Comparison of ENCODE assay signal across 25 cellular contexts in genomic region chr22:45804319-45804985, GRCh38.
DNase-seq lines count a peak whose midpoint lies in the region; ATAC-seq, FAIRE-seq and TF ChIP-seq lines count a peak whose summit lies in the region.
"Had no signal": no experiment of that assay in that cellular context is flagged by ENCODE, and none has a peak within 500 bp of the region (broad histone marks: within the 10 kb centered on the region; RNA-seq: fewer than 3 reads in every experiment).

No MANE protein-coding gene starts in this region.

- H3K18ac ChIP-seq in trophoblast cell (ENCODE audit: low read length) = no peak overlapping the region

- intact Hi-C loops in spleen (cut with DNase I; ENCODE audit: low total_unique reads) = no loop called here

- peaks cover 64% of the 10 kb centered on the region for H3K36me3 Mint-ChIP-seq in endodermal cell (ENCODE audit: low read depth)

- peaks cover 4% of the 10 kb centered on the region for H3K9me3 Mint-ChIP-seq in endodermal cell
- H3K9me3 Mint-ChIP-seq: activated naive CD4-positive, alpha-beta T cell treated with anti-CD3 and anti-CD28 coated beads, Interleukin-2, amount 10 ng/mL, durations not matched to agents 7 days and 5 days; natural killer cell treated with Interleukin-12 subunit alpha and Interleukin-12 subunit beta and Interleukin-15 and Interleukin-18, amount 100 ng/mL, for 72 hours; stimulated activated effector memory CD8-positive, alpha-beta T cell treated with anti-CD3 and anti-CD28 coated beads, Interleukin-12 subunit alpha, Interleukin-12 subunit beta, amount 100 ng/mL, for 72 hours; T-cell had no signal

- peak overlapping the region; percentile 26 for H3K27ac ChIP-seq in SJSA1
- peak overlapping the region; percentile 44 for H3K27ac ChIP-seq in trophoblast cell (ENCODE audit: low read depth, low read length)
- H3K27ac ChIP-seq in endodermal cell (ENCODE audit: low read depth, low read length) = no peak overlapping the region
- no peak overlapping the region for H3K27ac ChIP-seq in spleen
- H3K27ac ChIP-seq: BLaER1 treated with 17β-estradiol and CSF1 and Interleukin-3, amounts not matched to agents 10 nM and 100 nM; left ventricle myocardium inferior; ovary had no signal

- H3K4me3 ChIP-seq in SJSA1 = no peak overlapping the region
- H3K4me3 ChIP-seq in fibroblast of the aortic adventitia (ENCODE audit: low read depth, low read length) = no peak overlapping the region
- no peak overlapping the region for H3K4me3 ChIP-seq in trophoblast cell (ENCODE audit: low read depth, low read length)
- no peak overlapping the region for H3K4me3 ChIP-seq in endodermal cell (ENCODE audit: low read length)
- H3K4me3 ChIP-seq in spleen = no peak overlapping the region
- H3K4me3 ChIP-seq: BLaER1 treated with 17β-estradiol and CSF1 and Interleukin-3, amounts not matched to agents 10 nM and 100 nM; left ventricle myocardium inferior; ovary had no signal

- H4K91ac ChIP-seq in trophoblast cell (ENCODE audit: low read depth, low read length) = no peak overlapping the region

- no CpG with 5 or more reads among the region's 6 CpGs for WGBS in trophoblast cell (ENCODE audit: extremely low coverage, insufficient coverage, insufficient read length)
- WGBS in endodermal cell (ENCODE audit: insufficient coverage in 1 of 2, insufficient read length in 1 of 2), 2 experiments = 94 to 100% methylated on average over 4 to 5 of the region's 6 CpGs
- 95 to 97% (median 95%) methylated on average over 6 of the region's 6 CpGs for WGBS in spleen, 5 donors

- no peak overlapping the region for H4K12ac ChIP-seq in trophoblast cell (ENCODE audit: low read depth, low read length)

- DNase-seq in SJSA1 (ENCODE audit: low read depth in 1 of 2, low spot score in 2 of 2) (no peak), fibroblast of the aortic adventitia (ENCODE audit: low read depth) (peak; percentile 40), trophoblast cell (peak in 1 of 2 donors; percentile 5), endodermal cell (no peak), spleen (no peak)
- DNase-seq: activated CD4-positive, alpha-beta T cell treated with anti-CD3 and anti-CD28 coated beads, Interleukin-2, amount 50 U/mL, for 48 hours; activated naive CD4-positive, alpha-beta T cell treated with anti-CD3 and anti-CD28 coated beads, Interleukin-2, amount 10 ng/mL, durations not matched to agents 7 days and 5 days; caudate nucleus; left ventricle myocardium inferior; midbrain; NCI-H1436 treated with DMSO at 0.1 percent for 48 hours; NCI-H748 treated with DMSO at 0.1 percent for 48 hours; ovary; stimulated activated CD4-positive, alpha-beta T cell treated with anti-CD3 and anti-CD28 coated beads, Interleukin-12 subunit alpha, Interleukin-12 subunit beta, amount 100 ng/mL, for 4 hours; stimulated activated CD4-positive, alpha-beta T cell treated with anti-CD3 and anti-CD28 coated beads, Interleukin-4, amount 100 ng/mL, for 1 hour; T-cell had no signal

- H3K79me2 ChIP-seq in trophoblast cell (ENCODE audit: control insufficient read depth, insufficient read depth, low read length, poor library complexity) = no peaks in the 10 kb centered on the region

- no peak overlapping the region for H3K9ac ChIP-seq in trophoblast cell (ENCODE audit: low read length)
- no peak overlapping the region for H3K9ac ChIP-seq in endodermal cell (ENCODE audit: extremely low read depth, low read length, poor library complexity, severe bottlenecking)
- H3K9ac ChIP-seq: BLaER1 treated with 17β-estradiol and CSF1 and Interleukin-3, amounts not matched to agents 10 nM and 100 nM had no signal

- FAIRE-seq in G401.6 (lab: Jason Lieb, UNC) = peak; percentile 3
- FAIRE-seq: endometrium, islet of Langerhans had no signal

- H2BK120ac ChIP-seq in trophoblast cell (ENCODE audit: insufficient read depth, low read length, poor library complexity) = no peak overlapping the region

- no peaks in the 10 kb centered on the region for H3K27me3 Mint-ChIP-seq in endodermal cell (ENCODE audit: insufficient read depth)
- H3K27me3 Mint-ChIP-seq: activated naive CD4-positive, alpha-beta T cell treated with anti-CD3 and anti-CD28 coated beads, Interleukin-2, amount 10 ng/mL, durations not matched to agents 7 days and 5 days; natural killer cell treated with Interleukin-12 subunit alpha and Interleukin-12 subunit beta and Interleukin-15 and Interleukin-18, amount 100 ng/mL, for 72 hours; T-cell had no signal

- H3K4me2 ChIP-seq in trophoblast cell (ENCODE audit: low read length) = no peak overlapping the region

- ATAC-seq in HG02798 (IDR thresholded peaks at IDR 0.05; ENCODE audit: poor library complexity, unreplicated experiment) (no peak), HG03460 (IDR thresholded peaks at IDR 0.05; ENCODE audit: unreplicated experiment) (no peak)
- ATAC-seq: natural killer cell treated with Interleukin-12 subunit alpha and Interleukin-12 subunit beta and Interleukin-15 and Interleukin-18, amount 100 ng/mL, for 72 hours; Right ventricle myocardium inferior; T-cell had no signal

- 0 out of 2 replicates have a peak, but pooled peaks cover under 1% of the 10 kb centered on the region for H3K9me3 ChIP-seq in SJSA1 (replicated peaks)
- no peaks in the 10 kb centered on the region for H3K9me3 ChIP-seq in trophoblast cell (ENCODE audit: insufficient read depth, low read depth, low read length)
- H3K9me3 ChIP-seq in endodermal cell (ENCODE audit: control insufficient read depth, low read length) = peaks cover 18% of the 10 kb centered on the region
- H3K9me3 ChIP-seq in spleen = no peaks in the 10 kb centered on the region
- H3K9me3 ChIP-seq: left ventricle myocardium inferior, ovary had no signal

- no peak overlapping the region for H2BK12ac ChIP-seq in trophoblast cell (ENCODE audit: low read length)

- peaks cover 44% of the 10 kb centered on the region for H3K36me3 ChIP-seq in SJSA1
- H3K36me3 ChIP-seq in trophoblast cell (ENCODE audit: control insufficient read depth in 1 of 2, insufficient read depth in 2 of 2, low read length in 2 of 2) = peaks cover 0 to 8% of the 10 kb centered on the region in 2 experiments
- peaks cover 51% of the 10 kb centered on the region for H3K36me3 ChIP-seq in endodermal cell (ENCODE audit: control insufficient read depth, insufficient read depth, low read length)
- H3K36me3 ChIP-seq in spleen = peaks cover 0 to 41% (median 14%) of the 10 kb centered on the region in 6 donors
- H3K36me3 ChIP-seq: ovary had no signal

- TF ChIP-seq POLR2A in spleen (IDR thresholded peaks at IDR 0.05) = no peak

- TF ChIP-seq CTCF in fibroblast of the aortic adventitia (IDR thresholded peaks at IDR 0.05; ENCODE audit: insufficient read depth, low read length) (no peak), endodermal cell (conservative IDR thresholded peaks at IDR 0.05) (no peak), spleen (IDR thresholded peaks at IDR 0.05 in 8 of 11, conservative IDR thresholded peaks at IDR 0.05 in 3 of 11) (no peak)

- H3K27me3 ChIP-seq in SJSA1 (replicated peaks) (no peaks in the 10 kb centered on the region), trophoblast cell (ENCODE audit: insufficient read depth, low read length) (no peaks in the 10 kb centered on the region), endodermal cell (ENCODE audit: control insufficient read depth, insufficient read depth, low read length, poor library complexity, severe bottlenecking) (no peaks in the 10 kb centered on the region), spleen (replicated peaks in 1 of 7) (no peaks in the 10 kb centered on the region)
- H3K27me3 ChIP-seq: BLaER1 treated with 17β-estradiol and CSF1 and Interleukin-3, amounts not matched to agents 10 nM and 100 nM; ovary had no signal

- H3K4me1 ChIP-seq in SJSA1 (replicated peaks) = peaks cover 46% of the 10 kb centered on the region
- H3K4me1 ChIP-seq in trophoblast cell (ENCODE audit: control insufficient read depth in 1 of 2, insufficient read depth in 2 of 2, low read length in 2 of 2) = peaks cover 8 to 12% of the 10 kb centered on the region in 2 experiments
- H3K4me1 ChIP-seq in endodermal cell (ENCODE audit: control insufficient read depth, insufficient read depth, low read length) = peaks cover 3% of the 10 kb centered on the region
- peaks cover 0 to 8% (median 0%) of the 10 kb centered on the region in 6 donors for H3K4me1 ChIP-seq in spleen

- H3K79me1 ChIP-seq in trophoblast cell (ENCODE audit: low read length) = no peaks in the 10 kb centered on the region

- no peak overlapping the region for H3K4me3 Mint-ChIP-seq in endodermal cell
- H3K4me3 Mint-ChIP-seq: activated naive CD4-positive, alpha-beta T cell treated with anti-CD3 and anti-CD28 coated beads, Interleukin-2, amount 10 ng/mL, durations not matched to agents 7 days and 5 days; natural killer cell treated with Interleukin-12 subunit alpha and Interleukin-12 subunit beta and Interleukin-15 and Interleukin-18, amount 100 ng/mL, for 72 hours; stimulated activated effector memory CD8-positive, alpha-beta T cell treated with anti-CD3 and anti-CD28 coated beads, Interleukin-12 subunit alpha, Interleukin-12 subunit beta, amount 100 ng/mL, for 72 hours; T-cell had no signal

- H4K8ac ChIP-seq in trophoblast cell (ENCODE audit: low read depth, low read length) = no peak overlapping the region

- peaks cover 4% of the 10 kb centered on the region for H3K4me1 Mint-ChIP-seq in endodermal cell
- H3K4me1 Mint-ChIP-seq: activated naive CD4-positive, alpha-beta T cell treated with anti-CD3 and anti-CD28 coated beads, Interleukin-2, amount 10 ng/mL, durations not matched to agents 7 days and 5 days; stimulated activated effector memory CD8-positive, alpha-beta T cell treated with anti-CD3 and anti-CD28 coated beads, Interleukin-12 subunit alpha, Interleukin-12 subunit beta, amount 100 ng/mL, for 72 hours; T-cell had no signal

- no peak overlapping the region for H2AFZ ChIP-seq in trophoblast cell (ENCODE audit: insufficient read depth, low read length, poor library complexity)

- no peak overlapping the region for H2BK5ac ChIP-seq in trophoblast cell (ENCODE audit: low read depth, low read length, poor library complexity)

- no peak overlapping the region for H3K14ac ChIP-seq in trophoblast cell (ENCODE audit: low read length)

- H3K23ac ChIP-seq in trophoblast cell (ENCODE audit: low read length) = no peak overlapping the region

- H3K27ac Mint-ChIP-seq in endodermal cell = no peak overlapping the region
- H3K27ac Mint-ChIP-seq: activated naive CD4-positive, alpha-beta T cell treated with anti-CD3 and anti-CD28 coated beads, Interleukin-2, amount 10 ng/mL, durations not matched to agents 7 days and 5 days; natural killer cell treated with Interleukin-12 subunit alpha and Interleukin-12 subunit beta and Interleukin-15 and Interleukin-18, amount 100 ng/mL, for 72 hours; stimulated activated effector memory CD8-positive, alpha-beta T cell treated with anti-CD3 and anti-CD28 coated beads, Interleukin-12 subunit alpha, Interleukin-12 subunit beta, amount 100 ng/mL, for 72 hours; T-cell had no signal

- H2AK5ac ChIP-seq in trophoblast cell (ENCODE audit: low read length) = no peak overlapping the region

- H3K4ac ChIP-seq in trophoblast cell (ENCODE audit: low read depth, low read length) = no peak overlapping the region

Comparison
In these comparisons a context has a peak if more than half of its experiments do, and no peak if none do; other contexts are left out.
1. H3K27ac ChIP-seq: peak in SJSA1 (single experiment) and trophoblast cell (single experiment); none in endodermal cell (single experiment) and spleen (0 of 8).